In genomic region chr17:49567104-49567521, GRCh38 we compare ENCODE assay signal across 19 cellular contexts. TPM values are rescaled to one million over a fixed set of nuclear protein-coding genes. Genes with fewer than 3 reads are reported as not detected.
DNase-seq lines count a peak whose midpoint lies in the region; ATAC-seq and TF ChIP-seq lines count a peak whose summit lies in the region.
"Had no signal": no experiment of that assay in that cellular context is flagged by ENCODE, and none has a peak within 500 bp of the region (broad histone marks: within the 10 kb centered on the region; RNA-seq: fewer than 3 reads in every experiment).

No MANE protein-coding gene starts in this region.

- H3K4me2 ChIP-seq in MM.1S (ENCODE audit: low read depth, low read length), result no peak overlapping the region

- no peaks in the 10 kb centered on the region for H3K9me3 Mint-ChIP-seq in neural crest cell
- H3K9me3 Mint-ChIP-seq: activated T-helper 17 cell treated with anti-CD3 and anti-CD28 coated beads, Interleukin-2, amount 50 U/mL, for 72 hours; CD8-positive, alpha-beta T cell; naive thymus-derived CD4-positive, alpha-beta T cell had no signal

- H3K36me3 ChIP-seq in H7 (replicated peaks; ENCODE audit: control insufficient read depth, insufficient read depth, low read length), result no peaks in the 10 kb centered on the region
- no peaks in the 10 kb centered on the region for H3K36me3 ChIP-seq in gastroesophageal sphincter
- no peaks in the 10 kb centered on the region for H3K36me3 ChIP-seq in testis (ENCODE audit: low read depth, missing control alignments)
- H3K36me3 ChIP-seq in MM.1S (replicated peaks; ENCODE audit: insufficient read depth, low read length), result no peaks in the 10 kb centered on the region
- H3K36me3 ChIP-seq: colonic mucosa, MG63 had no signal

- H3K27ac Mint-ChIP-seq in neural crest cell (ENCODE audit: unreplicated experiment), result no peak overlapping the region
- H3K27ac Mint-ChIP-seq: activated CD4-positive, alpha-beta T cell treated with anti-CD3 and anti-CD28 coated beads for 36 hours; activated T-helper 17 cell treated with anti-CD3 and anti-CD28 coated beads, Interleukin-2, amount 50 U/mL, for 72 hours; CD8-positive, alpha-beta T cell; memory B cell; progenitor cell of endocrine pancreas had no signal

- 75 to 77% methylated on average over 3 to 4 of the region's 9 CpGs for WGBS in gastroesophageal sphincter (ENCODE audit: low coverage in 1 of 2), 2 donors
- 46 to 52% methylated on average over 7 to 9 of the region's 9 CpGs for WGBS in testis, 2 donors

- H3K27ac ChIP-seq in gastroesophageal sphincter (peak overlapping the region; percentile 81 to 91 (median 88)), testis (peak overlapping the region; percentile 70 to 84), foreskin keratinocyte (no peak overlapping the region), MM.1S (ENCODE audit: low read length) (no peak overlapping the region)
- H3K27ac ChIP-seq: colonic mucosa had no signal

- H3K79me2 ChIP-seq in MM.1S (ENCODE audit: low read length), result no peaks in the 10 kb centered on the region

- TF ChIP-seq POLR2A in gastroesophageal sphincter (IDR thresholded peaks at IDR 0.05) (no peak), testis (IDR thresholded peaks at IDR 0.05) (no peak)

- peaks cover 20% of the 10 kb centered on the region for H3K4me1 Mint-ChIP-seq in neural crest cell

- peaks cover 65% of the 10 kb centered on the region for H3K27me3 Mint-ChIP-seq in neural crest cell (ENCODE audit: low read depth)

- no peaks in the 10 kb centered on the region for H3K36me3 Mint-ChIP-seq in neural crest cell (ENCODE audit: low read depth)
- H3K36me3 Mint-ChIP-seq: activated naive CD8-positive, alpha-beta T cell; CD8-positive, alpha-beta T cell; memory B cell; naive thymus-derived CD4-positive, alpha-beta T cell had no signal

- intact Hi-C loops in testis (cut with DNase I; ENCODE audit: low total_unique reads), result loop anchor here (5.0 kb wide), 1 partner anchor 280 kb away; the partner anchor contains the start of gene TAC4

- TF ChIP-seq EP300 in gastroesophageal sphincter (IDR thresholded peaks at IDR 0.05), result no peak

- TF ChIP-seq CTCF in gastroesophageal sphincter (IDR thresholded peaks at IDR 0.05) (no peak), neural crest cell (conservative IDR thresholded peaks at IDR 0.05) (no peak), testis (IDR thresholded peaks at IDR 0.05) (no peak), foreskin keratinocyte (conservative IDR thresholded peaks at IDR 0.05) (no peak), MM.1S (IDR thresholded peaks at IDR 0.05; ENCODE audit: low read length) (no peak)

- H3K4me3 ChIP-seq in H7 (ENCODE audit: insufficient read depth, low read depth, low read length), result no peak overlapping the region
- no peak overlapping the region for H3K4me3 ChIP-seq in gastroesophageal sphincter
- H3K4me3 ChIP-seq in testis, result no peak overlapping the region
- no peak overlapping the region for H3K4me3 ChIP-seq in MM.1S (ENCODE audit: low read length)
- H3K4me3 ChIP-seq: body of pancreas, MG63 had no signal

- H3K27me3 ChIP-seq in H7 (ENCODE audit: control insufficient read depth, insufficient read depth, low read length) (peaks cover 20% of the 10 kb centered on the region), gastroesophageal sphincter (no peaks in the 10 kb centered on the region), testis (no peaks in the 10 kb centered on the region), foreskin keratinocyte (peaks cover 19% of the 10 kb centered on the region), MM.1S (replicated peaks; ENCODE audit: insufficient read depth, low read length) (peaks cover 46% of the 10 kb centered on the region)
- H3K27me3 ChIP-seq: body of pancreas, colonic mucosa had no signal

- H3K9me2 ChIP-seq in MM.1S (replicated peaks; ENCODE audit: insufficient read depth, low read length), result no peaks in the 10 kb centered on the region

- H2AFZ ChIP-seq in MM.1S (ENCODE audit: low read length), result no peak overlapping the region

- peaks cover 7 to 49% (median 11%) of the 10 kb centered on the region in 3 donors for H3K4me1 ChIP-seq in gastroesophageal sphincter
- peaks cover 35% of the 10 kb centered on the region for H3K4me1 ChIP-seq in testis
- H3K4me1 ChIP-seq in foreskin keratinocyte, result no peaks in the 10 kb centered on the region
- peaks cover 16% of the 10 kb centered on the region for H3K4me1 ChIP-seq in MM.1S (ENCODE audit: low read length)

- peaks cover 19% of the 10 kb centered on the region for H3F3A ChIP-seq in MM.1S (ENCODE audit: insufficient read depth, low read length)

- H3K4me3 Mint-ChIP-seq in neural crest cell, result peak overlapping the region; percentile 22

- DNase-seq in H7 (peak; percentile 6), neural crest cell (ENCODE audit: low read depth, low spot score) (no peak), testis (no peak), foreskin melanocyte (no peak), foreskin keratinocyte (no peak), MM.1S (no peak), NCI-H510A treated with DMSO at 0.1 percent for 48 hours (lab: John Stamatoyannopoulos, UW) (no peak)
- DNase-seq: NCI-H2171 had no signal

- H3K9me3 ChIP-seq in gastroesophageal sphincter, result no peaks in the 10 kb centered on the region
- no peaks in the 10 kb centered on the region for H3K9me3 ChIP-seq in testis
- H3K9me3 ChIP-seq in MM.1S (replicated peaks; ENCODE audit: insufficient read depth, low read length), result no peaks in the 10 kb centered on the region
- H3K9me3 ChIP-seq: body of pancreas, colonic mucosa, MG63 had no signal

- ATAC-seq in gastroesophageal sphincter, result no peak
- no peak for ATAC-seq in foreskin keratinocyte

- H4K20me1 ChIP-seq in MM.1S (ENCODE audit: insufficient read depth, low read length), result no peaks in the 10 kb centered on the region

- no peak overlapping the region for H3K9ac ChIP-seq in MM.1S (ENCODE audit: low read length)

RNA-seq across cellular contexts. Expression of gene NXPH3, which starts 8.6 kb away (rescaled TPM):
- total RNA-seq in H7 (2014; rRNA removed; shearing (Covaris generic)), result 1.7 and 2.4 TPM in 2 replicates
- total RNA-seq in gastroesophageal sphincter (10 to 100 TPM; 24.4 to 26.4 (median 25.0) TPM), neural crest cell (0.79 and 1.1 TPM in 2 replicates), testis (1 to 10 TPM; 4.1 to 5.6 TPM), foreskin keratinocyte (1.1 and 2.0 TPM in 2 replicates)
- polyA plus RNA-seq in testis (ENCODE audit: insufficient read depth, low read depth, low replicate concordance) (5.8 TPM), foreskin keratinocyte (1.4 and 2.2 TPM in 2 replicates)
- total RNA-seq: activated T-helper 17 cell treated with anti-CD3 and anti-CD28 coated beads, Interleukin-2, amount 50 U/mL, for 72 hours; CD8-positive, alpha-beta T cell; naive thymus-derived CD4-positive, alpha-beta T cell had no signal
- polyA plus RNA-seq: naive thymus-derived CD4-positive, alpha-beta T cell had no signal

Comparison
In these comparisons a context has a peak if more than half of its experiments do, and no peak if none do; other contexts are left out.
1. H3K27ac ChIP-seq: peak in gastroesophageal sphincter (4 of 4) and testis (2 of 2); none in foreskin keratinocyte (single experiment) and MM.1S (single experiment).